In genomic region chr16:20181949-20182348, GRCh38 we compare ENCODE assay signal across 25 cellular contexts.
"Had no signal": no experiment of that assay in that cellular context is flagged by ENCODE, and none has a peak within 500 bp of the region (broad histone marks: within the 10 kb centered on the region; RNA-seq: fewer than 3 reads in every experiment).

No MANE protein-coding gene starts in this region.

- DNase-seq: stimulated activated CD4-positive, alpha-beta T cell treated with anti-CD3 and anti-CD28 coated beads, Interleukin-2, amount 100 ng/mL, for 48 hours; stimulated activated CD4-positive, alpha-beta T cell treated with anti-CD3 and anti-CD28 coated beads, Interleukin-4, amount 100 ng/mL, for 1 hour; stimulated activated CD4-positive, alpha-beta T cell treated with anti-CD3 and anti-CD28 coated beads, Interleukin-4, amount 100 ng/mL, for 24 hours; stimulated activated CD4-positive, alpha-beta T cell treated with anti-CD3 and anti-CD28 coated beads, Interleukin-4, amount 100 ng/mL, for 4 hours; stimulated activated CD8-positive, alpha-beta memory T cell treated with anti-CD3 and anti-CD28 coated beads, Interleukin-4, amount 100 ng/mL, for 48 hours; stimulated activated naive B cell treated with anti-CD40 and anti-IgM and Interleukin-4, amounts not matched to agents 10 μg/mL and 1 μg/mL and 100 μg/mL, for 72 hours; stimulated activated naive CD4-positive, alpha-beta T cell; stimulated activated naive CD4-positive, alpha-beta T cell treated with Interleukin-2 at 50 U/mL for 16 hours; stimulated activated naive CD8-positive, alpha-beta T cell treated with anti-CD3 and anti-CD28 coated beads, Interleukin-15, amount 100 ng/mL, for 72 hours; stimulated activated naive CD8-positive, alpha-beta T cell treated with anti-CD3 and anti-CD28 coated beads, Interleukin-15, Interleukin-2, amounts not matched to agents 100 U/mL and 50 U/mL, for 24 hours; stomach; testis; thyroid gland; tibial artery; transverse colon; upper lobe of left lung; upper lobe of right lung; uterus had no signal

- H3K27ac ChIP-seq: stomach, suprapubic skin, testis, thoracic aorta, thyroid gland, tibial artery, tibial nerve, transverse colon, upper lobe of left lung, upper lobe of right lung, uterus, vagina had no signal

- H3K27me3 ChIP-seq: testis, thyroid gland, tibial artery, tibial nerve, transverse colon, upper lobe of left lung, upper lobe of right lung, uterus, vagina had no signal

- H3K36me3 ChIP-seq: stomach, suprapubic skin, thoracic aorta, thyroid gland, tibial artery, tibial nerve, transverse colon, upper lobe of left lung, upper lobe of right lung, uterus, vagina had no signal

- ATAC-seq: stimulated activated effector memory CD8-positive, alpha-beta T cell treated with anti-CD3 and anti-CD28 coated beads, Interleukin-12 subunit alpha, Interleukin-12 subunit beta, amount 100 ng/mL, for 72 hours; stimulated activated memory B cell treated with anti-CD40 and anti-IgM and Interleukin-4, amounts not matched to agents 10 μg/mL and 1 μg/mL and 100 μg/mL, for 72 hours; stimulated activated naive B cell treated with anti-CD40 and anti-IgM and Interleukin-4, amounts not matched to agents 10 μg/mL and 1 μg/mL and 100 μg/mL, for 72 hours; stimulated activated naive CD8-positive, alpha-beta T cell treated with anti-CD3 and anti-CD28 coated beads, Interleukin-15, amount 100 ng/mL, for 72 hours; stimulated activated naive CD8-positive, alpha-beta T cell treated with anti-CD3 and anti-CD28 coated beads, Interleukin-15, Interleukin-2, amounts not matched to agents 100 U/mL and 50 U/mL, for 24 hours; upper lobe of right lung had no signal

- FAIRE-seq: urothelium cell line had no signal

- H3K4me1 ChIP-seq: stomach, suprapubic skin, testis, thyroid gland, tibial artery, tibial nerve, transverse colon, upper lobe of left lung, upper lobe of right lung, uterus, vagina had no signal

- H3K9me3 ChIP-seq: stomach, suprapubic skin, testis, thoracic aorta, thyroid gland, transverse colon, upper lobe of left lung, upper lobe of right lung, uterus, vagina had no signal

- H3K4me3 ChIP-seq: stomach, suprapubic skin, testis, thoracic aorta, thyroid gland, tibial artery, tibial nerve, transverse colon, upper lobe of left lung, upper lobe of right lung, uterus, vagina had no signal
